1 cellular context compared by ENCODE assay signal in genomic region chr10:60298408-60299389, GRCh38.
TF ChIP-seq lines count a peak whose summit lies in the region.

No MANE protein-coding gene starts in this region.

TF ChIP-seq in K562, 482 proteins besides CTCF, POLR2A, EP300 and RAD21 (continued from another document and continues in another):
- TF ChIP-seq ZBTB40 (IDR thresholded peaks at IDR 0.05) (no peak; the same call in 1 of the 2 replicates), ZBTB40 (CRISPR knock-in tag; IDR thresholded peaks at IDR 0.05) (no peak), ZNF583 (CRISPR knock-in tag; IDR thresholded peaks at IDR 0.05) (no peak), NFATC3 (IDR thresholded peaks at IDR 0.05) (0 out of 2 replicates have a peak, but pooled peaks have one; percentile 11), ZC3H8 (IDR thresholded peaks at IDR 0.05) (no peak), SOX6 (IDR thresholded peaks at IDR 0.05) (no peak), KLF10 (CRISPR knock-in tag; IDR thresholded peaks at IDR 0.05) (no peak), GTF2E2 (tag; IDR thresholded peaks at IDR 0.05) (no peak), GTF3C2 (IDR thresholded peaks at IDR 0.05; ENCODE audit: borderline replicate concordance, extremely low read depth, insufficient read length) (no peak), RFX1 (IDR thresholded peaks at IDR 0.05) (peak; percentile 12; the same call in 1 of the 2 replicates), SMARCC2 (IDR thresholded peaks at IDR 0.05; ENCODE audit: low read depth) (no peak), ZNF318 (IDR thresholded peaks at IDR 0.05; ENCODE audit: borderline replicate concordance in 1 of 2, low read depth in 1 of 2) (no peak), ZNF280A (IDR thresholded peaks at IDR 0.05; ENCODE audit: low read depth, partially characterized antibody) (no peak), NCOA1 (IDR thresholded peaks at IDR 0.05; ENCODE audit: low read depth) (no peak), KLF1 (tag; IDR thresholded peaks at IDR 0.05) (no peak), NFRKB (IDR thresholded peaks at IDR 0.05; ENCODE audit: low read depth) (peak; percentile 35; the same call in 1 of the 2 replicates), ZNF311 (CRISPR knock-in tag; IDR thresholded peaks at IDR 0.05) (no peak), ERF (CRISPR knock-in tag; IDR thresholded peaks at IDR 0.05) (no peak), ZHX1 (conservative IDR thresholded peaks at IDR 0.05; ENCODE audit: low read length) (no peak), EP400 (IDR thresholded peaks at IDR 0.05) (0 out of 2 replicates have a peak, but pooled peaks have one; percentile 22), TGIF2 (CRISPR knock-in tag; IDR thresholded peaks at IDR 0.05) (no peak), ZKSCAN8 (CRISPR knock-in tag; IDR thresholded peaks at IDR 0.05) (peak; percentile 9)
- TF ChIP-seq, protein P1, sequence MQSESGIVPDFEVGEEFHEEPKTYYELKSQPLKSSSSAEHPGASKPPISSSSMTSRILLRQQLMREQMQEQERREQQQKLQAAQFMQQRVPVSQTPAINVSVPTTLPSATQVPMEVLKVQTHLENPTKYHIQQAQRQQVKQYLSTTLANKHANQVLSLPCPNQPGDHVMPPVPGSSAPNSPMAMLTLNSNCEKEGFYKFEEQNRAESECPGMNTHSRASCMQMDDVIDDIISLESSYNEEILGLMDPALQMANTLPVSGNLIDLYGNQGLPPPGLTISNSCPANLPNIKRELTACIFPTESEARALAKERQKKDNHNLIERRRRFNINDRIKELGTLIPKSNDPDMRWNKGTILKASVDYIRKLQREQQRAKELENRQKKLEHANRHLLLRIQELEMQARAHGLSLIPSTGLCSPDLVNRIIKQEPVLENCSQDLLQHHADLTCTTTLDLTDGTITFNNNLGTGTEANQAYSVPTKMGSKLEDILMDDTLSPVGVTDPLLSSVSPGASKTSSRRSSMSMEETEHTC (IDR thresholded peaks at IDR 0.05) = no peak
